26 cellular contexts compared by ENCODE assay signal in the genomic region with DNA sequence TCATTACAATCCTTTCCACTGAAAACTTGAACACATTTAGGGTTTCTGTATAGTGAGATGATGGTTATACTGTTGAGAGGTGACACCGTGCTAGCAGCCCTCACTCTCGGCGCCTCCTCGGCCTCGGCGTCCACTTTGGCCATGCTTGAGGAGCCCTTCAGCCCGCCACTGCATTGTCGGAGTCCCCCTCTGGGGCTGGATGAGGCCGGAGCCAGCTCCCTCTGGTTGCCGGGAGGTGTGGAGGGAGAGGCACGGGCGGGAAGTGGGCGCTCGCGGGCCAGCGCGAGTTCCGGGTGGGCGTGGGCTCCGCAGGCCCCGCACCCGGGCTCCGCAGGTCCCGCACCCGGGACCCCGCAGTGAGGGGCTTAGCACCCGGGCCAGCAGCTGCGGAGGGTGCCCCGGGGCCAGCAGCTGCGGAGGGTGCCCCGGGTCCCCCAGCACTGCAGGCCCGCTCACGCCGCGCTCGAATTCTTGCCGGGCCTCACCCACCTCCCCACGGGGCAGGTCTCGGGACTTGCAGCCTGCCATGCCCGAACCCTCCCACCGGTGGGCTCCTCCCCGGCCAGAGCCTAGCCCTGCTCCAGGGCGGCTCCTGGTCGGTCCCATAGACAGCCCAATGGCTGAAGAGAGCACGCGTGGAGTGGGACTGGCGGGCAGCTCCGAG.
"Had no signal": no experiment of that assay in that cellular context is flagged by ENCODE, and none has a peak within 500 bp of the region (broad histone marks: within the 10 kb centered on the region; RNA-seq: fewer than 3 reads in every experiment).

No MANE protein-coding gene starts in this region.

- H3K4me1 Mint-ChIP-seq: activated CD4-positive, alpha-beta T cell treated with anti-CD3 and anti-CD28 coated beads, Interleukin-2, amount 10 ng/mL, durations not matched to agents 24 days and 14 days; activated naive CD8-positive, alpha-beta T cell treated with anti-CD3 and anti-CD28 coated beads for 36 hours; central memory CD8-positive, alpha-beta T cell had no signal

- H2AFZ ChIP-seq: PC-9 had no signal

- H3K4me3 ChIP-seq: cardiac muscle cell, PC-9 had no signal

- H3K27me3 ChIP-seq: cardiac muscle cell had no signal

- FAIRE-seq: RCC 7860, TTC549 had no signal

- H3K27me3 Mint-ChIP-seq: activated CD4-positive, alpha-beta T cell treated with anti-CD3 and anti-CD28 coated beads, Interleukin-2, amount 10 ng/mL, durations not matched to agents 24 days and 14 days; activated T-cell treated with anti-CD3 and anti-CD28 coated beads, Interleukin-2, amount 50 U/mL, for 24 hours; central memory CD8-positive, alpha-beta T cell had no signal

- DNase-seq: activated CD4-positive, alpha-beta T cell treated with anti-CD3 and anti-CD28 coated beads, Interleukin-2, amount 10 ng/mL, durations not matched to agents 24 days and 14 days; activated CD4-positive, alpha-beta T cell treated with anti-CD3 and anti-CD28 coated beads, Interleukin-2, amount 50 U/mL, for 4 hours; activated CD8-positive, alpha-beta T cell treated with anti-CD3 and anti-CD28 coated beads for 36 hours; activated naive CD4-positive, alpha-beta T cell; activated naive CD4-positive, alpha-beta T cell treated with anti-CD3 and anti-CD28 coated beads, Interleukin-2, amount 50 U/mL, for 16 hours; activated naive CD8-positive, alpha-beta T cell treated with anti-CD3 and anti-CD28 coated beads for 36 hours; activated T-cell treated with anti-CD3 and anti-CD28 coated beads, Interleukin-2, amount 50 U/mL, for 24 hours; amniotic stem cell; NCI-H1092 treated with DMSO at 0.1 percent for 48 hours; NCI-H1417; NCI-H146; NCI-H187; NCI-H2029 treated with DMSO at 0.1 percent for 48 hours; NCI-H2107; NCI-H2171; NCI-H510A; NCI-H526; NCI-H748 treated with DMSO at 0.1 percent for 48 hours; PC-9; Right ventricle myocardium superior had no signal

- H3K4me3 Mint-ChIP-seq: activated CD4-positive, alpha-beta T cell treated with anti-CD3 and anti-CD28 coated beads, Interleukin-2, amount 10 ng/mL, durations not matched to agents 24 days and 14 days; activated CD8-positive, alpha-beta T cell treated with anti-CD3 and anti-CD28 coated beads for 36 hours; activated naive CD8-positive, alpha-beta T cell treated with anti-CD3 and anti-CD28 coated beads for 36 hours; activated T-cell treated with anti-CD3 and anti-CD28 coated beads, Interleukin-2, amount 50 U/mL, for 24 hours; central memory CD8-positive, alpha-beta T cell; T-helper 2 cell treated with Interferon-gamma antibody and Interleukin-4, amounts not matched to agents 5 μg/mL and 100 μg/mL, for 36 hours had no signal

- H3K4me2 ChIP-seq: PC-9 had no signal

- H3K27ac Mint-ChIP-seq: activated CD4-positive, alpha-beta T cell treated with anti-CD3 and anti-CD28 coated beads, Interleukin-2, amount 10 ng/mL, durations not matched to agents 24 days and 14 days; activated CD8-positive, alpha-beta T cell treated with anti-CD3 and anti-CD28 coated beads for 36 hours; activated naive CD8-positive, alpha-beta T cell treated with anti-CD3 and anti-CD28 coated beads for 36 hours; activated T-cell treated with anti-CD3 and anti-CD28 coated beads, Interleukin-2, amount 50 U/mL, for 24 hours; T-helper 2 cell treated with Interferon-gamma antibody and Interleukin-4, amounts not matched to agents 5 μg/mL and 100 μg/mL, for 36 hours had no signal

- H3K36me3 ChIP-seq: cardiac muscle cell had no signal

- ATAC-seq: activated CD8-positive, alpha-beta T cell treated with anti-CD3 and anti-CD28 coated beads for 36 hours had no signal

- H3K27ac ChIP-seq: cardiac muscle cell, PC-9, RWPE1 had no signal
